ENCODE assay signal across 9 cellular contexts in genomic region chr9:89153618-89154017, GRCh38. TPM values are rescaled to one million over a fixed set of nuclear protein-coding genes. Genes with fewer than 3 reads are reported as not detected.
A peak's percentile ranks its signal among the peaks of the same experiment; 100 is the strongest.
DNase-seq lines count a peak whose midpoint lies in the region; ATAC-seq and TF ChIP-seq lines count a peak whose summit lies in the region.
"Had no signal": no experiment of that assay in that cellular context is flagged by ENCODE, and none has a peak within 500 bp of the region (broad histone marks: within the 10 kb centered on the region; RNA-seq: fewer than 3 reads in every experiment).

No MANE protein-coding gene starts in this region.

- H3K9me3 ChIP-seq in esophagus muscularis mucosa: peaks cover 0 to 3% (median 0%) of the 10 kb centered on the region in 4 donors

- ATAC-seq in HG03521 (IDR thresholded peaks at IDR 0.05; ENCODE audit: unreplicated experiment): no peak

- DNase-seq in GM04504 (ENCODE audit: low read depth) (peak; percentile 43), RKO (ENCODE audit: low spot score) (peak; percentile 97), epithelial cell of proximal tubule (ENCODE audit: low read depth) (peak; percentile 74), esophagus muscularis mucosa (ENCODE audit: extremely low spot score) (no peak), GM19240 (ENCODE audit: insufficient read length, low spot score) (no peak)
- DNase-seq in stimulated activated CD4-positive, alpha-beta T cell treated with anti-CD3 and anti-CD28 coated beads, Interleukin-2, amount 100 ng/mL, for 24 hours: peak; percentile 30 to 36
- DNase-seq: NCI-H1436 had no signal

- TF ChIP-seq POLR2A in esophagus muscularis mucosa (IDR thresholded peaks at IDR 0.05; ENCODE audit: low read depth): no peak

- no peaks in the 10 kb centered on the region for H3K4me1 ChIP-seq in esophagus muscularis mucosa

- intact Hi-C loops in esophagus muscularis mucosa (cut with DNase I): no loop called here

- H3K27me3 ChIP-seq in esophagus muscularis mucosa: no peaks in the 10 kb centered on the region

- H3K36me3 ChIP-seq in esophagus muscularis mucosa: no peaks in the 10 kb centered on the region

- 63% methylated on average over 9 of the region's 9 CpGs for WGBS in esophagus muscularis mucosa

- no peak for TF ChIP-seq CTCF in epithelial cell of proximal tubule (conservative IDR thresholded peaks at IDR 0.05; ENCODE audit: low read depth, low read length)
- no peak for TF ChIP-seq CTCF in esophagus muscularis mucosa (IDR thresholded peaks at IDR 0.05)

- H3K4me3 ChIP-seq in epithelial cell of proximal tubule (ENCODE audit: low read depth, low read length) (no peak overlapping the region), esophagus muscularis mucosa (no peak overlapping the region)

- no peak overlapping the region for H3K27ac ChIP-seq in esophagus muscularis mucosa (replicated peaks in 1 of 4)
- H3K27ac ChIP-seq: VCaP had no signal

- TF ChIP-seq EP300 in esophagus muscularis mucosa (IDR thresholded peaks at IDR 0.05): no peak

RNA-seq across cellular contexts. Expression of gene SHC3, which starts 25.0 kb away (rescaled TPM):
- total RNA-seq in epithelial cell of proximal tubule (4.1 and 5.1 TPM in 2 replicates), esophagus muscularis mucosa (1 to 10 TPM; 2.2 to 4.0 (median 3.1) TPM)

Comparison
In these comparisons a context has a peak if more than half of its experiments do, and no peak if none do; other contexts are left out.
1. DNase-seq: peak in GM04504 (single experiment), RKO (single experiment), epithelial cell of proximal tubule (single experiment) and stimulated activated CD4-positive, alpha-beta T cell treated with anti-CD3 and anti-CD28 coated beads, Interleukin-2, amount 100 ng/mL, for 24 hours (2 of 2); none in esophagus muscularis mucosa (single experiment) and GM19240 (single experiment).